Comparison of ENCODE assay signal across 8 cellular contexts in genomic region chr1:153510984-153511410, GRCh38. TPM values are rescaled to one million over a fixed set of nuclear protein-coding genes. Genes with fewer than 3 reads are reported as not detected.
DNase-seq lines count a peak whose midpoint lies in the region; ATAC-seq and TF ChIP-seq lines count a peak whose summit lies in the region.

No MANE protein-coding gene starts in this region.

- BruUV-seq in mammary epithelial cell (replicated peaks; lab: Mats Ljungman, UMichigan): no TSS peak

- H3K36me3 ChIP-seq in mammary epithelial cell (ENCODE audit: insufficient read depth, low read length): no peaks in the 10 kb centered on the region
- H3K36me3 ChIP-seq in kidney epithelial cell (ENCODE audit: control insufficient read depth, insufficient read depth, low read length): no peaks in the 10 kb centered on the region

- H3K4me3 ChIP-seq in AG10803 (ENCODE audit: low read length) (no peak overlapping the region), mammary epithelial cell (replicated peaks in 1 of 3; ENCODE audit: insufficient read depth in 1 of 3, low read depth in 2 of 3, low read length in 3 of 3) (no peak overlapping the region), kidney epithelial cell (ENCODE audit: low read depth, low read length) (no peak overlapping the region)

- no peaks in the 10 kb centered on the region for H3K9me3 Mint-ChIP-seq in activated B cell treated with CpG ODN at 0.5 μM for 24 hours

- TF ChIP-seq CTCF in AG10803 (conservative IDR thresholded peaks at IDR 0.05; ENCODE audit: low read length) (peak; percentile 93), GM20000 (IDR thresholded peaks at IDR 0.05; ENCODE audit: extremely low read depth, missing control alignments) (peak; percentile 85), activated B cell treated with CpG ODN at 0.5 μM for 24 hours (IDR thresholded peaks at IDR 0.05) (peak; percentile 81), mammary epithelial cell (conservative IDR thresholded peaks at IDR 0.05 in 1 of 2, IDR thresholded peaks at IDR 0.05 in 1 of 2; ENCODE audit: extremely low read depth in 1 of 2, insufficient read depth in 1 of 2, low read depth in 1 of 2, low read length in 2 of 2) (peak; percentile 88 to 99), kidney epithelial cell (IDR thresholded peaks at IDR 0.05; ENCODE audit: insufficient read depth, low read length, poor library complexity, severe bottlenecking) (peak; percentile 97)

- no peaks in the 10 kb centered on the region for H3K9me3 ChIP-seq in mammary epithelial cell (replicated peaks; ENCODE audit: insufficient read depth, low read length)

- peak overlapping the region; percentile 61 for H2AFZ ChIP-seq in mammary epithelial cell (ENCODE audit: low read depth, low read length)

- H3K4me2 ChIP-seq in mammary epithelial cell (ENCODE audit: insufficient read depth, low read depth, low read length): no peak overlapping the region

- H3K27me3 Mint-ChIP-seq in activated B cell treated with CpG ODN at 0.5 μM for 24 hours: no peaks in the 10 kb centered on the region

- no peaks in the 10 kb centered on the region for H3K79me2 ChIP-seq in mammary epithelial cell (ENCODE audit: insufficient read depth, low read length)

- no peaks in the 10 kb centered on the region for H3K27me3 ChIP-seq in mammary epithelial cell (ENCODE audit: insufficient read depth, low read length)
- no peaks in the 10 kb centered on the region for H3K27me3 ChIP-seq in kidney epithelial cell (ENCODE audit: control insufficient read depth, insufficient read depth, low read length)

- peaks cover 59% of the 10 kb centered on the region for H3K4me1 ChIP-seq in mammary epithelial cell (ENCODE audit: insufficient read depth, low read length)

- CTCF ChIA-PET in activated B cell treated with CpG ODN at 0.5 μM for 24 hours (lab: Charles Lee): interaction anchor here (0.7 to 6.3 kb wide), 24 partner anchors 9 to 477 kb away, joined by 3 to 113 read pairs (median 4); partner anchors contain the start of genes CHTOP, RAB13, S100A13 and S100A4
- CTCF ChIA-PET in mammary epithelial cell (lab: Charles Lee; ENCODE audit: low non-redundant PET): interaction anchor here (0.7 to 1.3 kb wide), 4 partner anchors 57 to 130 kb away, joined by 4 to 7 read pairs (median 4); no protein-coding TSS in a partner anchor

- 10% methylated on average over 2 of the region's 7 CpGs for WGBS in mammary epithelial cell (ENCODE audit: low coverage, missing lambda C conversion rate)

- intact Hi-C loops in activated B cell treated with CpG ODN at 0.5 μM for 24 hours (cut with micrococcal nuclease): loop anchor here (1.0 to 10.0 kb wide), 10 partner anchors 22 to 762 kb away; partner anchors contain the start of genes CHTOP, HAX1, ILF2 and RAB13
- intact Hi-C loops in mammary epithelial cell (cut with micrococcal nuclease): loop anchor here (1.0 to 2.0 kb wide), 7 partner anchors 14 to 476 kb away; partner anchors contain the start of genes ILF2, RAB13 and S100A4

- dilution Hi-C loops in mammary epithelial cell (cut with HindIII; ENCODE audit: low sequenced_read_pairs): no loop called here

- H3K27ac Mint-ChIP-seq in activated B cell treated with CpG ODN at 0.5 μM for 24 hours: no peak overlapping the region

- no peaks in the 10 kb centered on the region for H4K20me1 ChIP-seq in mammary epithelial cell (ENCODE audit: insufficient read depth, low read length)

- POLR2A ChIA-PET in activated B cell treated with CpG ODN at 0.5 μM for 24 hours (lab: Charles Lee): interaction anchor here (0.6 to 2.2 kb wide), 5 partner anchors 24 to 479 kb away, joined by 3 to 8 read pairs (median 3); partner anchors contain the start of genes CHTOP, RPS27 and S100A6

- H3K36me3 Mint-ChIP-seq in activated B cell treated with CpG ODN at 0.5 μM for 24 hours (ENCODE audit: low read depth): no peaks in the 10 kb centered on the region

- in situ Hi-C loops in mammary epithelial cell (cut with MboI; ENCODE audit: low sequenced_read_pairs in 2 of 2): no loop called here

- ATAC-seq in activated B cell treated with CpG ODN at 0.5 μM for 24 hours (ENCODE audit: low read depth) (peak; percentile 97), HG02981 (IDR thresholded peaks at IDR 0.05; ENCODE audit: unreplicated experiment) (no peak)

- DNase-seq in AG10803 (ENCODE audit: low read depth): peak; percentile 73
- DNase-seq in GM20000 (ENCODE audit: low spot score): peak; percentile 86
- DNase-seq in NCI-H2227 (lab: John Stamatoyannopoulos, UW; ENCODE audit: unreplicated experiment): peak; percentile 79
- peak; percentile 67 for DNase-seq in activated B cell treated with CpG ODN at 0.5 μM for 24 hours
- peak; percentile 59 for DNase-seq in mammary epithelial cell
- no peak for DNase-seq in kidney epithelial cell (ENCODE audit: low read depth)
- DNase-seq in stimulated activated CD4-positive, alpha-beta T cell treated with anti-CD3 and anti-CD28 coated beads, Interleukin-2, amount 100 ng/mL, for 48 hours: peak; percentile 83

- H3K9ac ChIP-seq in mammary epithelial cell (ENCODE audit: insufficient read depth, low read length): no peak overlapping the region

- peaks cover 4% of the 10 kb centered on the region for H3K4me1 Mint-ChIP-seq in activated B cell treated with CpG ODN at 0.5 μM for 24 hours

- peak overlapping the region; percentile 39 for H3K27ac ChIP-seq in mammary epithelial cell (ENCODE audit: insufficient read depth, low read depth, low read length)

- no peak overlapping the region for H3K4me3 Mint-ChIP-seq in activated B cell treated with CpG ODN at 0.5 μM for 24 hours

RNA-seq across cellular contexts. Expression of gene S100A6, which starts 24.8 kb away (rescaled TPM):
- total RNA-seq in activated B cell treated with CpG ODN at 0.5 μM for 24 hours (166 and 186 TPM in 2 replicates), mammary epithelial cell (1,000 to 10,000 TPM; 1,155 to 2,455 TPM), kidney epithelial cell (754 and 920 TPM in 2 replicates)
- 2,730 TPM for polyA plus RNA-seq in mammary epithelial cell
- polyA minus RNA-seq in mammary epithelial cell: 719 TPM

RNA-seq across cellular contexts. Expression of gene S100A5, which starts 29.7 kb away (rescaled TPM):
- total RNA-seq in activated B cell treated with CpG ODN at 0.5 μM for 24 hours (0.51 TPM in 1 of 2 replicates, not detected in the other), mammary epithelial cell (not detected), kidney epithelial cell (0.75 TPM in 1 of 2 replicates, not detected in the other)
- 0.34 TPM for polyA plus RNA-seq in mammary epithelial cell
- not detected for polyA minus RNA-seq in mammary epithelial cell

RNA-seq across cellular contexts. Expression of gene S100A4, which starts 34.6 kb away (rescaled TPM):
- total RNA-seq in activated B cell treated with CpG ODN at 0.5 μM for 24 hours: 315 and 398 TPM in 2 replicates
- 1 to 10 TPM; 4.3 to 9.9 TPM for total RNA-seq in mammary epithelial cell
- polyA plus RNA-seq in mammary epithelial cell: 24.2 TPM
- not detected for polyA minus RNA-seq in mammary epithelial cell
- 2.7 and 7.1 TPM in 2 replicates for total RNA-seq in kidney epithelial cell

RNA-seq across cellular contexts. Expression of gene S100A3, which starts 38.1 kb away (rescaled TPM):
- total RNA-seq in activated B cell treated with CpG ODN at 0.5 μM for 24 hours (not detected in 2 replicates), mammary epithelial cell (10 to 100 TPM in 1 of 2 donors, 1 to 10 TPM in 1; 3.5 to 58.6 TPM), kidney epithelial cell (5.8 and 12.0 TPM in 2 replicates)
- 46.1 TPM for polyA plus RNA-seq in mammary epithelial cell
- 17.4 TPM for polyA minus RNA-seq in mammary epithelial cell

RNA-seq across cellular contexts. Expression of gene S100A7, which starts 50.5 kb away (rescaled TPM):
- not detected in 2 replicates for total RNA-seq in activated B cell treated with CpG ODN at 0.5 μM for 24 hours
- 1 to 10 TPM in 1 of 2 donors, not detected in 1; 2.7 TPM for total RNA-seq in mammary epithelial cell
- polyA plus RNA-seq in mammary epithelial cell: 1.1 TPM
- polyA minus RNA-seq in mammary epithelial cell: not detected
- not detected in 2 replicates for total RNA-seq in kidney epithelial cell

Comparison
In these comparisons a context has a peak if more than half of its experiments do, and no peak if none do; other contexts are left out.
1. RNA of gene S100A4, which starts 34.6 kb away (total RNA-seq): 315 to 398 TPM in activated B cell treated with CpG ODN at 0.5 μM for 24 hours; 4.3 to 9.9 TPM in mammary epithelial cell and 2.7 to 7.1 TPM in kidney epithelial cell; every median in the first group is over 10 times any median in the second.
2. Peak in every context shown above with its lines, with median percentiles within 50 percentile points of each other: CTCF ChIP-seq.